ENCODE assay signal across 8 cellular contexts in the genomic region with DNA sequence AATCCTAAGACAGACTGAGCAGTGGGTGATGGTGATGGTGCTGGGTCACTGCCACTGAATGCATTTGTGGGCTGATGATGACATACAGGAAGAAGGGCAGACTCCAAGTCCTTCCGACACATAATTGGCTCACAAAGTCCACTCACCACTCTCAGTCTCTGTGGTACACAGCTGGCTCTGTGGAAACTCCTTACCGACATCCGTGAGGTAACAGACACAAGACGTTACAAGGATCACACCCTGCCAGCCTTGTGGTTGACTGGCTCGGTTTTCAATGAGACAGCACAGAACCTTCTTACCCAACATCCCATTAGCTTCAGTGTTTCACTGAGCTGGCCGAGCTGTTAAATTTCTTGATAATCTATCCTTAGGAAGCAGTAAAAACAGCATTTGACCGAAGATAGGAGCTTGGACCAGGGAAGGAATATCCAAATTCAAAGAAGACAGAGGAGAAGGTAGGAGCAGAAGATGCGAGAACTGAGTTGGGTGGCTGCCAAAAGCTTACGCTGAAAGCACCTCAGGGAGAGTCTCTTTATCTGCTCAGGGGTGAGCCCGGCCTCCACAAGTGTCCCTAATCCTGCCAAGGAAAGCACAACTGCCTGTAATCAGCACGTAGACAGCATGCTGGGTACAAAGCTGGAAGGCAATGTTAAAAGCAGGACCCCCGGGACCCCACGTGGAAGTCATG. TPM values are rescaled to one million over a fixed set of nuclear protein-coding genes. Genes with fewer than 3 reads are reported as not detected.
A peak's percentile ranks its signal among the peaks of the same experiment; 100 is the strongest.
DNase-seq lines count a peak whose midpoint lies in the region; ATAC-seq and TF ChIP-seq lines count a peak whose summit lies in the region.

No MANE protein-coding gene starts in this region.

- TF ChIP-seq POLR2A in GM18505 (IDR thresholded peaks at IDR 0.05; ENCODE audit: borderline replicate concordance, extremely low read depth, insufficient read depth, insufficient read length): no peak

- H3K27ac ChIP-seq in RWPE1 (peak overlapping the region; percentile 88), ascending aorta (peak overlapping the region; percentile 72), substantia nigra (ENCODE audit: low read depth, low read length, poor library complexity, severe bottlenecking) (peak overlapping the region; percentile 45)

- intact Hi-C loops in ascending aorta (cut with DNase I): loop anchor here (10.0 kb wide), 2 partner anchors 161 to 191 kb away; no protein-coding TSS in a partner anchor
- intact Hi-C loops in left colon (cut with DNase I, micrococcal nuclease): loop anchor here in 1 of 2 donors (5.0 kb wide), 1 partner anchor 159 kb away; no protein-coding TSS in a partner anchor

- H3K4me3 ChIP-seq in ascending aorta: no peak overlapping the region

- H3K4me1 ChIP-seq in ascending aorta: peaks cover 0 to 23% of the 10 kb centered on the region in 2 donors

- CTCF ChIA-PET in RWPE1 (lab: Yijun Ruan, JAX): interaction anchor here (1.5 kb wide), 1 partner anchor 193 kb away, joined by 4 read pairs; no protein-coding TSS in a partner anchor

- ATAC-seq in left colon (peak; percentile 37), GM19455 (IDR thresholded peaks at IDR 0.05; ENCODE audit: unreplicated experiment) (no peak), GM18505 (IDR thresholded peaks at IDR 0.05; ENCODE audit: unreplicated experiment) (no peak), HG02763 (IDR thresholded peaks at IDR 0.05; ENCODE audit: unreplicated experiment) (no peak)

- no peaks in the 10 kb centered on the region for H3K9me3 ChIP-seq in ascending aorta

- no peak for TF ChIP-seq CTCF in RWPE1 (conservative IDR thresholded peaks at IDR 0.05; ENCODE audit: low read depth)
- TF ChIP-seq CTCF in ascending aorta (IDR thresholded peaks at IDR 0.05): no peak

- POLR2A ChIA-PET in RWPE1 (lab: Yijun Ruan, JAX; ENCODE audit: low non-redundant PET): interaction anchor here (0.6 kb wide), 1 partner anchor 1566 kb away, joined by 8 read pairs; no protein-coding TSS in a partner anchor

- DNase-seq in Daoy (ENCODE audit: low read depth) (peak; percentile 97), RWPE1 (ENCODE audit: low spot score) (no peak), ascending aorta (ENCODE audit: low spot score in 2 of 2) (peak; percentile 66 to 90), left colon (no peak), substantia nigra (lab: John Stamatoyannopoulos, UW) (peak in 7 of 49 donors; percentile 5 to 67 (median 29))

- H3K27me3 ChIP-seq in ascending aorta: no peaks in the 10 kb centered on the region

- H3K36me3 ChIP-seq in ascending aorta: peaks cover 58 to 81% of the 10 kb centered on the region in 2 donors

RNA-seq across cellular contexts. Expression of gene MXRA7, which starts 5.5 kb away (rescaled TPM):
- 166 and 171 TPM in 2 replicates for total RNA-seq in Daoy (2014; rRNA removed; shearing (Covaris generic))
- 122 TPM for total RNA-seq in ascending aorta
- total RNA-seq in left colon: 10 to 100 TPM; 12.0 to 37.2 TPM

RNA-seq across cellular contexts. Expression of gene JMJD6, which starts 10.1 kb away (rescaled TPM):
- total RNA-seq in Daoy (2014; rRNA removed; shearing (Covaris generic)): 36.2 and 38.9 TPM in 2 replicates
- total RNA-seq in ascending aorta (29.4 TPM), left colon (10 to 100 TPM; 27.2 to 31.3 TPM)

RNA-seq across cellular contexts. Expression of gene METTL23, which starts 10.3 kb away (rescaled TPM):
- 29.4 and 36.5 TPM in 2 replicates for total RNA-seq in Daoy (2014; rRNA removed; shearing (Covaris generic))
- total RNA-seq in ascending aorta (31.2 TPM), left colon (10 to 100 TPM; 23.4 to 25.0 TPM)

RNA-seq across cellular contexts. Expression of gene SRSF2, which starts 20.8 kb away (rescaled TPM):
- 359 and 429 TPM in 2 replicates for total RNA-seq in Daoy (2014; rRNA removed; shearing (Covaris generic))
- total RNA-seq in ascending aorta: 429 TPM
- total RNA-seq in left colon: 100 to 1,000 TPM; 138 to 156 TPM

RNA-seq across cellular contexts. Expression of gene MFSD11, which starts 21.6 kb away (rescaled TPM):
- 21.4 and 37.6 TPM in 2 replicates for total RNA-seq in Daoy (2014; rRNA removed; shearing (Covaris generic))
- total RNA-seq in ascending aorta (13.4 TPM), left colon (10 to 100 TPM; 39.1 to 43.0 TPM)

Comparison
In these comparisons a context has a peak if more than half of its experiments do, and no peak if none do; other contexts are left out.
1. DNase-seq: peak in Daoy (single experiment) and ascending aorta (2 of 2); none in RWPE1 (single experiment) and left colon (0 of 2).
2. Peak in every context shown above with its lines, with median percentiles within 50 percentile points of each other: H3K27ac ChIP-seq.